33 cellular contexts compared by ENCODE assay signal in genomic region chr2:138589663-138590062, GRCh38.
"Had no signal": no experiment of that assay in that cellular context is flagged by ENCODE, and none has a peak within 500 bp of the region (broad histone marks: within the 10 kb centered on the region; RNA-seq: fewer than 3 reads in every experiment).

No MANE protein-coding gene starts in this region.

- H3K9me3 Mint-ChIP-seq: T-cell had no signal

- H3K4me1 Mint-ChIP-seq: T-cell had no signal

- H3K9me3 ChIP-seq: MG63, SJCRH30 had no signal

- H3K4me2 ChIP-seq: PC-9 had no signal

- H3K27me3 ChIP-seq: MG63, SJCRH30 had no signal

- H3K27ac Mint-ChIP-seq: T-cell had no signal

- H3K4me1 ChIP-seq: SJCRH30 had no signal

- H2AFZ ChIP-seq: PC-9 had no signal

- H3K27me3 Mint-ChIP-seq: T-cell had no signal

- H3K4me3 ChIP-seq: MG63, PC-9, SJCRH30, SK-N-MC had no signal

- H3K4me3 Mint-ChIP-seq: T-cell had no signal

- DNase-seq: Kasumi-1, MG63, NCI-H1048, NCI-H1092 treated with DMSO at 0.1 percent for 48 hours, NCI-H1105 treated with DMSO at 0.1 percent for 48 hours, NCI-H1417, NCI-H1436, NCI-H146, NCI-H1694, NCI-H187, NCI-H1930, NCI-H2029 treated with DMSO at 0.1 percent for 48 hours, NCI-H2081 treated with DMSO at 0.1 percent for 48 hours, NCI-H2107, NCI-H2171, NCI-H226, NCI-H446 treated with DMSO at 0.1 percent for 48 hours, NCI-H510A, NCI-H524, NCI-H526, NCI-H69, NCI-H748 treated with DMSO at 0.1 percent for 48 hours, NCI-H82, PC-9, SHP77, SIG-M5, T-cell had no signal

- H3K27ac ChIP-seq: PC-9, RWPE1, SJCRH30, SK-N-MC had no signal

- ATAC-seq: Panc1, Right ventricle myocardium inferior, SK-N-SH treated with all-trans-retinoic acid at 6 μM for 48 hours, T-cell had no signal

- H3K36me3 ChIP-seq: SJCRH30 had no signal
